ENCODE assay signal across 7 cellular contexts in genomic region chr20:38601216-38602184, GRCh38. TPM values are rescaled to one million over a fixed set of nuclear protein-coding genes. Genes with fewer than 3 reads are reported as not detected.
DNase-seq lines count a peak whose midpoint lies in the region; ATAC-seq, FAIRE-seq and TF ChIP-seq lines count a peak whose summit lies in the region.

Gene ARHGAP40, plus strand, starts transcription at chr20:38601809.

- H3K4me3 Mint-ChIP-seq in naive B cell = peak within 1 kb of the TSS in 3 of 8 donors; percentile 3 to 69 (median 5)

- peak within 1 kb of the TSS; percentile 49 for H3K4me3 ChIP-seq in bronchial epithelial cell (ENCODE audit: low read depth, low read length)

- DNase-seq in GM18507 (ENCODE audit: extremely low spot score, insufficient read length, low read depth) (peak; percentile 42), M059J (ENCODE audit: low read depth) (peak; percentile 26), bronchial epithelial cell (ENCODE audit: low read depth) (peak; percentile 63), naive B cell (no peak), NCI-H2081 treated with DMSO at 0.1 percent for 48 hours (lab: John Stamatoyannopoulos, UW) (no peak), A172 (ENCODE audit: low spot score) (no peak), G401 (ENCODE audit: low spot score) (no peak)

- no peaks in the 10 kb centered on the region for H3K27me3 ChIP-seq in bronchial epithelial cell (ENCODE audit: control insufficient read depth, insufficient read depth, low read length)

- peaks cover 5 to 8% (median 6%) of the 10 kb centered on the region in 3 donors for H3K4me1 Mint-ChIP-seq in naive B cell

- peaks cover 0 to 2% (median 0%) of the 10 kb centered on the region in 7 donors for H3K9me3 Mint-ChIP-seq in naive B cell

- TF ChIP-seq CTCF in bronchial epithelial cell (IDR thresholded peaks at IDR 0.05; ENCODE audit: insufficient read depth, low read length, severe bottlenecking) = peak; percentile 67

- H3K27me3 Mint-ChIP-seq in naive B cell = peaks cover 64 to 82% (median 68%) of the 10 kb centered on the region in 3 donors

- no peaks in the 10 kb centered on the region for H3K36me3 ChIP-seq in bronchial epithelial cell (ENCODE audit: control insufficient read depth, insufficient read depth, low read length)

- no peak within 1 kb of the TSS for H3K27ac Mint-ChIP-seq in naive B cell

- in situ Hi-C loops in G401 (cut with HindIII; ENCODE audit: low sequenced_read_pairs) = no loop called here

- no peaks in the 10 kb centered on the region for H3K36me3 Mint-ChIP-seq in naive B cell

- ATAC-seq in naive B cell (ENCODE audit: low read depth in 2 of 2) = peak; percentile 52 to 53

- FAIRE-seq in GM18507 (lab: Jason Lieb, UNC) (peak; percentile 38), bronchial epithelial cell (lab: Jason Lieb, UNC) (no peak)

RNA-seq across cellular contexts. Expression of gene ARHGAP40, which starts in this region (rescaled TPM):
- total RNA-seq in M059J (2014; rRNA removed; shearing (Covaris generic)) = 0.64 TPM in 1 of 2 replicates, not detected in the other
- 1.1 and 2.7 TPM in 2 replicates for total RNA-seq in bronchial epithelial cell
- polyA plus RNA-seq in naive B cell (ENCODE audit: low read depth in 6 of 6) = not detected
- not detected in 2 replicates for total RNA-seq in A172 (2014; rRNA removed; shearing (Covaris generic))
- not detected in 2 replicates for total RNA-seq in G401 (2014; rRNA removed; shearing (Covaris generic))

Comparison
In these comparisons a context has a peak if more than half of its experiments do, and no peak if none do; other contexts are left out.
1. Peak in DNase-seq in M059J; RNA of the gene not detected or under 1 TPM.
2. Peak in ATAC-seq in naive B cell; RNA of the gene not detected or under 1 TPM.
3. DNase-seq: peak in GM18507 (single experiment) and bronchial epithelial cell (single experiment); none in naive B cell (single experiment), NCI-H2081 treated with DMSO at 0.1 percent for 48 hours (single experiment), A172 (single experiment) and G401 (single experiment).